In genomic region chr17:66636111-66636510, GRCh38 we compare ENCODE assay signal across 16 cellular contexts.
DNase-seq lines count a peak whose midpoint lies in the region; ATAC-seq, FAIRE-seq and TF ChIP-seq lines count a peak whose summit lies in the region.
"Had no signal": no experiment of that assay in that cellular context is flagged by ENCODE, and none has a peak within 500 bp of the region (broad histone marks: within the 10 kb centered on the region; RNA-seq: fewer than 3 reads in every experiment).

No MANE protein-coding gene starts in this region.

- H3K4me3 ChIP-seq in fibroblast of lung (replicated peaks in 1 of 4; ENCODE audit: control extremely low read depth in 1 of 4, insufficient read depth in 1 of 4, low read depth in 3 of 4, low read length in 4 of 4) (no peak overlapping the region), esophagus squamous epithelium (no peak overlapping the region), ascending aorta (no peak overlapping the region)

- TF ChIP-seq POLR2A in esophagus squamous epithelium (IDR thresholded peaks at IDR 0.05): no peak

- no peak overlapping the region for H3K9ac ChIP-seq in fibroblast of lung (ENCODE audit: insufficient read depth, low read length)
- H3K9ac ChIP-seq: KMS-11 had no signal

- FAIRE-seq in RCC 7860 (lab: Jason Lieb, UNC): peak; percentile 88
- FAIRE-seq: G401.6 had no signal

- 35 to 42% methylated on average over 4 of the region's 4 CpGs for WGBS in esophagus squamous epithelium, 2 donors

- no peak overlapping the region for H3K4me2 ChIP-seq in fibroblast of lung (ENCODE audit: extremely low read depth, insufficient read depth, low read length)
- H3K4me2 ChIP-seq: KMS-11 had no signal

- no peak for DNase-seq in activated naive CD8-positive, alpha-beta T cell treated with anti-CD3 and anti-CD28 coated beads for 36 hours
- peak; percentile 75 for DNase-seq in RCC 7860 (ENCODE audit: low spot score)
- peak; percentile 73 to 98 for DNase-seq in fibroblast of lung (ENCODE audit: low read depth in 2 of 2)
- peak; percentile 56 for DNase-seq in superior temporal gyrus (ENCODE audit: extremely low spot score)
- no peak for DNase-seq in esophagus squamous epithelium (lab: John Stamatoyannopoulos, UW)
- DNase-seq in ascending aorta (ENCODE audit: low spot score in 2 of 2): no peak
- DNase-seq: BE2C; left cardiac atrium; NCI-H446 treated with DMSO at 0.1 percent for 48 hours; stimulated activated naive B cell treated with anti-CD40 and anti-IgM and Interleukin-4, amounts not matched to agents 10 μg/mL and 1 μg/mL and 100 μg/mL, for 72 hours had no signal

- no peak overlapping the region for H2AFZ ChIP-seq in fibroblast of lung (ENCODE audit: low read length)

- intact Hi-C loops in esophagus squamous epithelium (cut with DNase I) (no loop called here), ascending aorta (cut with DNase I) (no loop called here)

- H3K27me3 Mint-ChIP-seq in activated naive CD8-positive, alpha-beta T cell: no peaks in the 10 kb centered on the region
- no peaks in the 10 kb centered on the region for H3K27me3 Mint-ChIP-seq in activated naive CD8-positive, alpha-beta T cell treated with anti-CD3 and anti-CD28 coated beads for 36 hours

- H3K27ac ChIP-seq in fibroblast of lung (ENCODE audit: insufficient read depth, low read length) (no peak overlapping the region), esophagus squamous epithelium (no peak overlapping the region), ascending aorta (no peak overlapping the region)
- H3K27ac ChIP-seq: KMS-11, neutrophil had no signal

- H3K27ac Mint-ChIP-seq in activated naive CD8-positive, alpha-beta T cell: peak overlapping the region; percentile 79
- no peak overlapping the region for H3K27ac Mint-ChIP-seq in activated naive CD8-positive, alpha-beta T cell treated with anti-CD3 and anti-CD28 coated beads for 36 hours
- H3K27ac Mint-ChIP-seq: stimulated activated naive B cell treated with anti-CD40 and anti-IgM and Interleukin-4, amounts not matched to agents 10 μg/mL and 1 μg/mL and 100 μg/mL, for 72 hours had no signal

- peaks cover 11% of the 10 kb centered on the region for H3K36me3 Mint-ChIP-seq in activated naive CD8-positive, alpha-beta T cell
- H3K36me3 Mint-ChIP-seq in activated naive CD8-positive, alpha-beta T cell treated with anti-CD3 and anti-CD28 coated beads for 36 hours: peaks cover 14% of the 10 kb centered on the region
- H3K36me3 Mint-ChIP-seq: stimulated activated naive B cell treated with anti-CD40 and anti-IgM and Interleukin-4, amounts not matched to agents 10 μg/mL and 1 μg/mL and 100 μg/mL, for 72 hours had no signal

- H3K9me3 Mint-ChIP-seq in activated naive CD8-positive, alpha-beta T cell (ENCODE audit: low read depth): no peaks in the 10 kb centered on the region
- no peaks in the 10 kb centered on the region for H3K9me3 Mint-ChIP-seq in activated naive CD8-positive, alpha-beta T cell treated with anti-CD3 and anti-CD28 coated beads for 36 hours
- H3K9me3 Mint-ChIP-seq: stimulated activated naive B cell treated with anti-CD40 and anti-IgM and Interleukin-4, amounts not matched to agents 10 μg/mL and 1 μg/mL and 100 μg/mL, for 72 hours had no signal

- H4K20me1 ChIP-seq in fibroblast of lung (ENCODE audit: control insufficient read depth, extremely low read depth, insufficient read depth, low read length): no peaks in the 10 kb centered on the region

- TF ChIP-seq CTCF in fibroblast of lung (conservative IDR thresholded peaks at IDR 0.05 in 1 of 2, IDR thresholded peaks at IDR 0.05 in 1 of 2; ENCODE audit: low read depth in 1 of 2, low read length in 2 of 2) (no peak), esophagus squamous epithelium (IDR thresholded peaks at IDR 0.05) (no peak), ascending aorta (IDR thresholded peaks at IDR 0.05) (no peak)

- no peaks in the 10 kb centered on the region for H3K9me3 ChIP-seq in fibroblast of lung (ENCODE audit: control insufficient read depth, insufficient read depth, low read depth, low read length)
- H3K9me3 ChIP-seq in esophagus squamous epithelium: no peaks in the 10 kb centered on the region
- no peaks in the 10 kb centered on the region for H3K9me3 ChIP-seq in ascending aorta
- H3K9me3 ChIP-seq: BE2C, neutrophil had no signal

- no peaks in the 10 kb centered on the region for H3K79me2 ChIP-seq in fibroblast of lung (ENCODE audit: control insufficient read depth, insufficient read depth, low read length)

- peaks cover 8% of the 10 kb centered on the region for H3K4me1 ChIP-seq in fibroblast of lung (ENCODE audit: control insufficient read depth, extremely low read depth, insufficient read depth, low read length)
- no peaks in the 10 kb centered on the region for H3K4me1 ChIP-seq in esophagus squamous epithelium
- no peaks in the 10 kb centered on the region for H3K4me1 ChIP-seq in ascending aorta
- H3K4me1 ChIP-seq: BE2C had no signal

- peak overlapping the region; percentile 42 for H3K4me3 Mint-ChIP-seq in activated naive CD8-positive, alpha-beta T cell
- H3K4me3 Mint-ChIP-seq in activated naive CD8-positive, alpha-beta T cell treated with anti-CD3 and anti-CD28 coated beads for 36 hours: no peak overlapping the region
- H3K4me3 Mint-ChIP-seq: stimulated activated naive B cell treated with anti-CD40 and anti-IgM and Interleukin-4, amounts not matched to agents 10 μg/mL and 1 μg/mL and 100 μg/mL, for 72 hours had no signal

- no peak for ATAC-seq in GM21423 (IDR thresholded peaks at IDR 0.05; ENCODE audit: unreplicated experiment)
- ATAC-seq: esophagus mucosa; left cardiac atrium; stimulated activated naive B cell treated with anti-CD40 and anti-IgM and Interleukin-4, amounts not matched to agents 10 μg/mL and 1 μg/mL and 100 μg/mL, for 72 hours had no signal

- peaks cover 51% of the 10 kb centered on the region for H3K4me1 Mint-ChIP-seq in activated naive CD8-positive, alpha-beta T cell (ENCODE audit: low read depth)
- peaks cover 47% of the 10 kb centered on the region for H3K4me1 Mint-ChIP-seq in activated naive CD8-positive, alpha-beta T cell treated with anti-CD3 and anti-CD28 coated beads for 36 hours

- H3K36me3 ChIP-seq in fibroblast of lung (ENCODE audit: control insufficient read depth, insufficient read depth, low read length) (no peaks in the 10 kb centered on the region), esophagus squamous epithelium (no peaks in the 10 kb centered on the region), ascending aorta (no peaks in the 10 kb centered on the region)
- H3K36me3 ChIP-seq: BE2C, neutrophil had no signal

- H3K27me3 ChIP-seq in fibroblast of lung (ENCODE audit: control insufficient read depth, insufficient read depth, low read length): no peaks in the 10 kb centered on the region
- H3K27me3 ChIP-seq in esophagus squamous epithelium: no peaks in the 10 kb centered on the region
- no peaks in the 10 kb centered on the region for H3K27me3 ChIP-seq in ascending aorta
- H3K27me3 ChIP-seq: BE2C, neutrophil had no signal

Comparison
In these comparisons a context has a peak if more than half of its experiments do, and no peak if none do; other contexts are left out.
1. DNase-seq: peak in RCC 7860 (single experiment), fibroblast of lung (2 of 2) and superior temporal gyrus (single experiment); none in activated naive CD8-positive, alpha-beta T cell treated with anti-CD3 and anti-CD28 coated beads for 36 hours (single experiment), esophagus squamous epithelium (single experiment) and ascending aorta (0 of 2).